In the genomic region with DNA sequence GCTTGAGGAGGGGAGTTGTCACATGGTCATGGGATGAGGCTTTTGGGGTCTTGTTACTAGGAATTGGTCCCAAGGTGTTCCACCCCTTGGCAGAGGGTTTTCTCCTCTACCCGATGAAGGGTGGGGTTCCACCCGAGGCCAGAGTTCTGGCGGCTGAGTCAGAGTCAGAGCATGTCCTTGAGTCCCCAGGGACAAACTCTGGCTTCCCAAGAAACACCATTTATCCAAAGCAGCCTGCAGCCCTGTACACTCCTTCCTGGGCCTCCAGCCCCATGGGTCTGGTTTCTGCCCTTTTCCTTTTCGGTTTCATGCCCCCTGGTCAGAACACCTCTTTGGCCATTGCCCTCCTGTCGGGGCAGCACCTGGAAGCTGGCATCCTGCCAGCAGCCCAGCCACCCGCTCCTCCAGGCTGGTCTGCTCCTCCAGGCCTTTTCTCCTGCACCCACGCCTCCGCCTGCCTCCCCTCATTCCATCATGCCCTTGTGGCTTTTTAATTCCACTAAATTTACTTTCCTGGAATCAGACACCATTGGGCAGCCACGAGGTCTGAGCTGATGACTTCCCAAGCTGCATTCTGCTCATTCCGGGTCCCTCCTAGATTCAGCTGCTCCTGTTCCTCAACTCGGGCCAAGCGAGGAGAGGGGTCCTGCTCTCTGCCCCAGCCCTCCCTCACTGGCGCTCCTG, we compare ENCODE assay signal across 10 cellular contexts.
DNase-seq lines count a peak whose midpoint lies in the region; ATAC-seq and TF ChIP-seq lines count a peak whose summit lies in the region.
"Had no signal": no experiment of that assay in that cellular context is flagged by ENCODE, and none has a peak within 500 bp of the region (broad histone marks: within the 10 kb centered on the region; RNA-seq: fewer than 3 reads in every experiment).

No MANE protein-coding gene starts in this region.

- in situ Hi-C loops in G401 (cut with HindIII; ENCODE audit: low sequenced_read_pairs), result no loop called here

- ATAC-seq in thoracic aorta (ENCODE audit: insufficient number of reproducible peaks, low FRiP score, low read depth), result peak; percentile 58

- H3K4me1 ChIP-seq in SJCRH30 (peaks cover 40% of the 10 kb centered on the region), thoracic aorta (ENCODE audit: control insufficient read depth in 1 of 2, low read depth in 2 of 2) (peaks cover 25 to 39% of the 10 kb centered on the region in 2 donors)

- peak overlapping the region; percentile 87 for H3K27ac ChIP-seq in SJCRH30
- H3K27ac ChIP-seq in thoracic aorta, result peak overlapping the region; percentile 1 to 77

- TF ChIP-seq CTCF in fibroblast of pulmonary artery (IDR thresholded peaks at IDR 0.05; ENCODE audit: low read length, missing control alignments) (no peak), thoracic aorta (IDR thresholded peaks at IDR 0.05) (no peak)

- H3K27me3 ChIP-seq in SJCRH30, result no peaks in the 10 kb centered on the region
- H3K27me3 ChIP-seq in thoracic aorta (replicated peaks; ENCODE audit: insufficient read depth), result no peaks in the 10 kb centered on the region

- H3K4me3 ChIP-seq in SJCRH30 (no peak overlapping the region), fibroblast of pulmonary artery (replicated peaks; ENCODE audit: low read depth, low read length) (no peak overlapping the region), thoracic aorta (no peak overlapping the region)

- DNase-seq in NCI-H1436 (lab: John Stamatoyannopoulos, UW) (peak; percentile 35), NCI-H1436 treated with DMSO at 0.1 percent for 48 hours (lab: John Stamatoyannopoulos, UW) (no peak), SJCRH30 (peak; percentile 91 to 95), fibroblast of pulmonary artery (ENCODE audit: low read depth) (peak; percentile 28), thoracic aorta (ENCODE audit: low spot score) (no peak), G401 (ENCODE audit: low spot score) (no peak), germinal center (ENCODE audit: low spot score) (no peak)
- DNase-seq in activated CD4-positive, alpha-beta T cell treated with anti-CD3 and anti-CD28 coated beads, Interleukin-2, amount 50 U/mL, for 4 hours, result no peak
- DNase-seq: ACHN, NCI-H2081 treated with DMSO at 0.1 percent for 48 hours had no signal

- no peaks in the 10 kb centered on the region for H3K9me3 ChIP-seq in SJCRH30 (replicated peaks)
- H3K9me3 ChIP-seq in thoracic aorta, result no peaks in the 10 kb centered on the region

- H3K36me3 ChIP-seq in SJCRH30 (no peaks in the 10 kb centered on the region), thoracic aorta (no peaks in the 10 kb centered on the region)

Comparison
In these comparisons a context has a peak if more than half of its experiments do, and no peak if none do; other contexts are left out.
1. DNase-seq: peak in NCI-H1436 (single experiment), SJCRH30 (2 of 2) and fibroblast of pulmonary artery (single experiment); none in NCI-H1436 treated with DMSO at 0.1 percent for 48 hours (single experiment), thoracic aorta (single experiment), G401 (single experiment), activated CD4-positive, alpha-beta T cell treated with anti-CD3 and anti-CD28 coated beads, Interleukin-2, amount 50 U/mL, for 4 hours (0 of 2) and germinal center (single experiment).